1 cellular context compared by ENCODE assay signal in the genomic region with DNA sequence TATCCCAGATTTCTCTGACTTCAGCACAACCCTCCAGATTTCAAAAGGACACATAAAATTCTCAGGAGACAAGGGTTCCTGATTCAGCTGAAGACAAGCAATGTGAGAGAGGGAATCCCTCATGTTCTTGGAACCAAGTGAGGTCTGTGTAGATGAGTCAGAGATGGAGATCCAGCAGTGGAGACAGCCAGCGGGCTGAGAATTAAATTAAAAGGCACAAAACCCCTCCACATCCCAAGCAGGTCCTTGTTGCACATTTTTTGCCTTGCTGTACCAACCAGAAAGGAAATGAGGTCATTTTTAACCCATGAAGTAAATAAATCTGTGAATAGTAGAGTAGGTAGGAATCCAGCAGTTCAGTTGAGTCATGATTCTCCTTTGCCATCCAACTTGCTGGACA.
TF ChIP-seq lines count a peak whose summit lies in the region.

No MANE protein-coding gene starts in this region.

TF ChIP-seq in SK-N-SH, 30 proteins besides CTCF, POLR2A, EP300 and RAD21 (continued from another document):
- TF ChIP-seq, protein P1, sequence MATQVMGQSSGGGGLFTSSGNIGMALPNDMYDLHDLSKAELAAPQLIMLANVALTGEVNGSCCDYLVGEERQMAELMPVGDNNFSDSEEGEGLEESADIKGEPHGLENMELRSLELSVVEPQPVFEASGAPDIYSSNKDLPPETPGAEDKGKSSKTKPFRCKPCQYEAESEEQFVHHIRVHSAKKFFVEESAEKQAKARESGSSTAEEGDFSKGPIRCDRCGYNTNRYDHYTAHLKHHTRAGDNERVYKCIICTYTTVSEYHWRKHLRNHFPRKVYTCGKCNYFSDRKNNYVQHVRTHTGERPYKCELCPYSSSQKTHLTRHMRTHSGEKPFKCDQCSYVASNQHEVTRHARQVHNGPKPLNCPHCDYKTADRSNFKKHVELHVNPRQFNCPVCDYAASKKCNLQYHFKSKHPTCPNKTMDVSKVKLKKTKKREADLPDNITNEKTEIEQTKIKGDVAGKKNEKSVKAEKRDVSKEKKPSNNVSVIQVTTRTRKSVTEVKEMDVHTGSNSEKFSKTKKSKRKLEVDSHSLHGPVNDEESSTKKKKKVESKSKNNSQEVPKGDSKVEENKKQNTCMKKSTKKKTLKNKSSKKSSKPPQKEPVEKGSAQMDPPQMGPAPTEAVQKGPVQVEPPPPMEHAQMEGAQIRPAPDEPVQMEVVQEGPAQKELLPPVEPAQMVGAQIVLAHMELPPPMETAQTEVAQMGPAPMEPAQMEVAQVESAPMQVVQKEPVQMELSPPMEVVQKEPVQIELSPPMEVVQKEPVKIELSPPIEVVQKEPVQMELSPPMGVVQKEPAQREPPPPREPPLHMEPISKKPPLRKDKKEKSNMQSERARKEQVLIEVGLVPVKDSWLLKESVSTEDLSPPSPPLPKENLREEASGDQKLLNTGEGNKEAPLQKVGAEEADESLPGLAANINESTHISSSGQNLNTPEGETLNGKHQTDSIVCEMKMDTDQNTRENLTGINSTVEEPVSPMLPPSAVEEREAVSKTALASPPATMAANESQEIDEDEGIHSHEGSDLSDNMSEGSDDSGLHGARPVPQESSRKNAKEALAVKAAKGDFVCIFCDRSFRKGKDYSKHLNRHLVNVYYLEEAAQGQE (IDR thresholded peaks at IDR 0.05; ENCODE audit: low read depth, low read length): no peak
- TF ChIP-seq GABPA (IDR thresholded peaks at IDR 0.05; ENCODE audit: low read depth): no peak
- TF ChIP-seq, protein P2, sequence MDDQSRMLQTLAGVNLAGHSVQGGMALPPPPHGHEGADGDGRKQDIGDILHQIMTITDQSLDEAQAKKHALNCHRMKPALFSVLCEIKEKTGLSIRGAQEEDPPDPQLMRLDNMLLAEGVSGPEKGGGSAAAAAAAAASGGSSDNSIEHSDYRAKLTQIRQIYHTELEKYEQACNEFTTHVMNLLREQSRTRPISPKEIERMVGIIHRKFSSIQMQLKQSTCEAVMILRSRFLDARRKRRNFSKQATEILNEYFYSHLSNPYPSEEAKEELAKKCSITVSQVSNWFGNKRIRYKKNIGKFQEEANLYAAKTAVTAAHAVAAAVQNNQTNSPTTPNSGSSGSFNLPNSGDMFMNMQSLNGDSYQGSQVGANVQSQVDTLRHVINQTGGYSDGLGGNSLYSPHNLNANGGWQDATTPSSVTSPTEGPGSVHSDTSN (IDR thresholded peaks at IDR 0.05): peak; percentile 45; the same call in 1 of the 2 replicates
- TF ChIP-seq RCOR1 (IDR thresholded peaks at IDR 0.05; ENCODE audit: low read length): no peak
- TF ChIP-seq, protein P3, sequence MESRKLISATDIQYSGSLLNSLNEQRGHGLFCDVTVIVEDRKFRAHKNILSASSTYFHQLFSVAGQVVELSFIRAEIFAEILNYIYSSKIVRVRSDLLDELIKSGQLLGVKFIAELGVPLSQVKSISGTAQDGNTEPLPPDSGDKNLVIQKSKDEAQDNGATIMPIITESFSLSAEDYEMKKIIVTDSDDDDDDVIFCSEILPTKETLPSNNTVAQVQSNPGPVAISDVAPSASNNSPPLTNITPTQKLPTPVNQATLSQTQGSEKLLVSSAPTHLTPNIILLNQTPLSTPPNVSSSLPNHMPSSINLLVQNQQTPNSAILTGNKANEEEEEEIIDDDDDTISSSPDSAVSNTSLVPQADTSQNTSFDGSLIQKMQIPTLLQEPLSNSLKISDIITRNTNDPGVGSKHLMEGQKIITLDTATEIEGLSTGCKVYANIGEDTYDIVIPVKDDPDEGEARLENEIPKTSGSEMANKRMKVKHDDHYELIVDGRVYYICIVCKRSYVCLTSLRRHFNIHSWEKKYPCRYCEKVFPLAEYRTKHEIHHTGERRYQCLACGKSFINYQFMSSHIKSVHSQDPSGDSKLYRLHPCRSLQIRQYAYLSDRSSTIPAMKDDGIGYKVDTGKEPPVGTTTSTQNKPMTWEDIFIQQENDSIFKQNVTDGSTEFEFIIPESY (IDR thresholded peaks at IDR 0.05; ENCODE audit: borderline replicate concordance, low read depth): no peak
- TF ChIP-seq TAF1 (IDR thresholded peaks at IDR 0.05; ENCODE audit: borderline replicate concordance, low read depth, low read length): no peak
- 0 out of 2 replicates have a peak, but pooled peaks have one; percentile 42 for TF ChIP-seq FOXM1 (IDR thresholded peaks at IDR 0.05; ENCODE audit: low read depth)
- no peak; the same call in 1 of the 2 replicates for TF ChIP-seq MEF2A (IDR thresholded peaks at IDR 0.05; ENCODE audit: borderline replicate concordance, low read depth)
- TF ChIP-seq FOXJ3 (CRISPR knock-in tag; IDR thresholded peaks at IDR 0.05): no peak
- TF ChIP-seq, protein P4, sequence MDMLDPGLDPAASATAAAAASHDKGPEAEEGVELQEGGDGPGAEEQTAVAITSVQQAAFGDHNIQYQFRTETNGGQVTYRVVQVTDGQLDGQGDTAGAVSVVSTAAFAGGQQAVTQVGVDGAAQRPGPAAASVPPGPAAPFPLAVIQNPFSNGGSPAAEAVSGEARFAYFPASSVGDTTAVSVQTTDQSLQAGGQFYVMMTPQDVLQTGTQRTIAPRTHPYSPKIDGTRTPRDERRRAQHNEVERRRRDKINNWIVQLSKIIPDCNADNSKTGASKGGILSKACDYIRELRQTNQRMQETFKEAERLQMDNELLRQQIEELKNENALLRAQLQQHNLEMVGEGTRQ (IDR thresholded peaks at IDR 0.05; ENCODE audit: borderline replicate concordance, low read depth, low read length): no peak
- TF ChIP-seq RFX5 (IDR thresholded peaks at IDR 0.05; ENCODE audit: low read length): no peak
- peak; percentile 54; the same call in 1 of the 2 replicates for TF ChIP-seq TEAD4 (IDR thresholded peaks at IDR 0.05; ENCODE audit: borderline replicate concordance, insufficient read depth)
- peak; percentile 63 for TF ChIP-seq NFIC (IDR thresholded peaks at IDR 0.05; ENCODE audit: borderline replicate concordance)
- TF ChIP-seq POLR2AphosphoS5 (IDR thresholded peaks at IDR 0.05; ENCODE audit: low read depth, low read length): no peak
- TF ChIP-seq SIN3A (IDR thresholded peaks at IDR 0.05; ENCODE audit: borderline replicate concordance, low read depth, low read length): no peak; the same call in 1 of the 2 replicates
- TF ChIP-seq ELF1 (IDR thresholded peaks at IDR 0.05): no peak
- no peak for TF ChIP-seq YY1 (IDR thresholded peaks at IDR 0.05; ENCODE audit: low read depth)
- TF ChIP-seq EZH2phosphoT487 (IDR thresholded peaks at IDR 0.05; ENCODE audit: borderline replicate concordance, low read depth): no peak
- peak; percentile 11; the same call in 1 of the 2 replicates for TF ChIP-seq RXRA (IDR thresholded peaks at IDR 0.05; ENCODE audit: borderline replicate concordance, low read depth)
- no peak for TF ChIP-seq NRF1 (IDR thresholded peaks at IDR 0.05; ENCODE audit: low read depth, low read length)
- no peak for TF ChIP-seq CHD2 (IDR thresholded peaks at IDR 0.05; ENCODE audit: low read length, partially characterized antibody)
- TF ChIP-seq, protein P5, sequence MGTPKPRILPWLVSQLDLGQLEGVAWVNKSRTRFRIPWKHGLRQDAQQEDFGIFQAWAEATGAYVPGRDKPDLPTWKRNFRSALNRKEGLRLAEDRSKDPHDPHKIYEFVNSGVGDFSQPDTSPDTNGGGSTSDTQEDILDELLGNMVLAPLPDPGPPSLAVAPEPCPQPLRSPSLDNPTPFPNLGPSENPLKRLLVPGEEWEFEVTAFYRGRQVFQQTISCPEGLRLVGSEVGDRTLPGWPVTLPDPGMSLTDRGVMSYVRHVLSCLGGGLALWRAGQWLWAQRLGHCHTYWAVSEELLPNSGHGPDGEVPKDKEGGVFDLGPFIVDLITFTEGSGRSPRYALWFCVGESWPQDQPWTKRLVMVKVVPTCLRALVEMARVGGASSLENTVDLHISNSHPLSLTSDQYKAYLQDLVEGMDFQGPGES (IDR thresholded peaks at IDR 0.05; ENCODE audit: low read depth, low read length): no peak
- TF ChIP-seq MXI1 (IDR thresholded peaks at IDR 0.05; ENCODE audit: low read depth, low read length): no peak
- TF ChIP-seq, protein P6, sequence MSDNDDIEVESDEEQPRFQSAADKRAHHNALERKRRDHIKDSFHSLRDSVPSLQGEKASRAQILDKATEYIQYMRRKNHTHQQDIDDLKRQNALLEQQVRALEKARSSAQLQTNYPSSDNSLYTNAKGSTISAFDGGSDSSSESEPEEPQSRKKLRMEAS (IDR thresholded peaks at IDR 0.05; ENCODE audit: low read depth): peak; percentile 50; the same call in 1 of the 2 replicates
